Comparison of ENCODE assay signal across 1 cellular context in genomic region chr4:10175626-10176025, GRCh38.
TF ChIP-seq lines count a peak whose summit lies in the region.

No MANE protein-coding gene starts in this region.

TF ChIP-seq in IMR-90, 13 proteins besides CTCF, POLR2A, EP300 and RAD21 (continued from another document):
- TF ChIP-seq FOS (IDR thresholded peaks at IDR 0.05; ENCODE audit: low read depth, low read length) (no peak), NFE2L2 (IDR thresholded peaks at IDR 0.05; ENCODE audit: low read depth, low read length) (no peak), MAFK (IDR thresholded peaks at IDR 0.05; ENCODE audit: low read depth, low read length) (no peak), MXI1 (IDR thresholded peaks at IDR 0.05; ENCODE audit: borderline replicate concordance, low read depth, low read length) (no peak), RFX5 (IDR thresholded peaks at IDR 0.05; ENCODE audit: low read depth, low read length) (no peak)
